ENCODE assay signal across 1 cellular context in the genomic region with DNA sequence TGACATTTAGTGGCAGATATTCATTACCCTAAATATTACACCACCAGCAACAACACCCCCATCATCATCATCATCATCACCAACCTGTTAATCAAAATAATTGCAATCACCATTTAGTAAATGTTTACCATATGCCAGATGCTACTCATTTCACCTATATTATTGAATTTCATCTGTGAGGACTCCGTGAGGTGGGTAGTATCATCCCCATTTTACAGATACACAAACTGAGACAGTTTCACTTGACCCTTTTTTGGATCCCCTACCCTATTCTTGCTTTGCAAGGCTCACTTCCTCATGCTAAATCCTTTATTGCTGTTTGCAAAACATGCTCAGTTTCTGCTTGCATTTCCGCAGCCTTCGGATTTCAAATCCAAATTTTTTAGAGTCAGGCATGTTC.
TF ChIP-seq lines count a peak whose summit lies in the region.

No MANE protein-coding gene starts in this region.

TF ChIP-seq in K562, 482 proteins besides CTCF, POLR2A, EP300 and RAD21 (continued from another document):
- TF ChIP-seq, protein P1, sequence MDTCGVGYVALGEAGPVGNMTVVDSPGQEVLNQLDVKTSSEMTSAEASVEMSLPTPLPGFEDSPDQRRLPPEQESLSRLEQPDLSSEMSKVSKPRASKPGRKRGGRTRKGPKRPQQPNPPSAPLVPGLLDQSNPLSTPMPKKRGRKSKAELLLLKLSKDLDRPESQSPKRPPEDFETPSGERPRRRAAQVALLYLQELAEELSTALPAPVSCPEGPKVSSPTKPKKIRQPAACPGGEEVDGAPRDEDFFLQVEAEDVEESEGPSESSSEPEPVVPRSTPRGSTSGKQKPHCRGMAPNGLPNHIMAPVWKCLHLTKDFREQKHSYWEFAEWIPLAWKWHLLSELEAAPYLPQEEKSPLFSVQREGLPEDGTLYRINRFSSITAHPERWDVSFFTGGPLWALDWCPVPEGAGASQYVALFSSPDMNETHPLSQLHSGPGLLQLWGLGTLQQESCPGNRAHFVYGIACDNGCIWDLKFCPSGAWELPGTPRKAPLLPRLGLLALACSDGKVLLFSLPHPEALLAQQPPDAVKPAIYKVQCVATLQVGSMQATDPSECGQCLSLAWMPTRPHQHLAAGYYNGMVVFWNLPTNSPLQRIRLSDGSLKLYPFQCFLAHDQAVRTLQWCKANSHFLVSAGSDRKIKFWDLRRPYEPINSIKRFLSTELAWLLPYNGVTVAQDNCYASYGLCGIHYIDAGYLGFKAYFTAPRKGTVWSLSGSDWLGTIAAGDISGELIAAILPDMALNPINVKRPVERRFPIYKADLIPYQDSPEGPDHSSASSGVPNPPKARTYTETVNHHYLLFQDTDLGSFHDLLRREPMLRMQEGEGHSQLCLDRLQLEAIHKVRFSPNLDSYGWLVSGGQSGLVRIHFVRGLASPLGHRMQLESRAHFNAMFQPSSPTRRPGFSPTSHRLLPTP (IDR thresholded peaks at IDR 0.05; ENCODE audit: borderline replicate concordance, extremely low read depth, insufficient read length) = no peak
- TF ChIP-seq ADNP (tag; IDR thresholded peaks at IDR 0.05) = 0 out of 2 replicates have a peak, but pooled peaks have one; percentile 36
- TF ChIP-seq, protein P2, sequence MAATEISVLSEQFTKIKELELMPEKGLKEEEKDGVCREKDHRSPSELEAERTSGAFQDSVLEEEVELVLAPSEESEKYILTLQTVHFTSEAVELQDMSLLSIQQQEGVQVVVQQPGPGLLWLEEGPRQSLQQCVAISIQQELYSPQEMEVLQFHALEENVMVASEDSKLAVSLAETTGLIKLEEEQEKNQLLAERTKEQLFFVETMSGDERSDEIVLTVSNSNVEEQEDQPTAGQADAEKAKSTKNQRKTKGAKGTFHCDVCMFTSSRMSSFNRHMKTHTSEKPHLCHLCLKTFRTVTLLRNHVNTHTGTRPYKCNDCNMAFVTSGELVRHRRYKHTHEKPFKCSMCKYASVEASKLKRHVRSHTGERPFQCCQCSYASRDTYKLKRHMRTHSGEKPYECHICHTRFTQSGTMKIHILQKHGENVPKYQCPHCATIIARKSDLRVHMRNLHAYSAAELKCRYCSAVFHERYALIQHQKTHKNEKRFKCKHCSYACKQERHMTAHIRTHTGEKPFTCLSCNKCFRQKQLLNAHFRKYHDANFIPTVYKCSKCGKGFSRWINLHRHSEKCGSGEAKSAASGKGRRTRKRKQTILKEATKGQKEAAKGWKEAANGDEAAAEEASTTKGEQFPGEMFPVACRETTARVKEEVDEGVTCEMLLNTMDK (IDR thresholded peaks at IDR 0.05; ENCODE audit: borderline replicate concordance, insufficient read depth, low read depth, low read length, poor library complexity, severe bottlenecking) = no peak
- no peak for TF ChIP-seq FOXA1 (IDR thresholded peaks at IDR 0.05; ENCODE audit: borderline replicate concordance)
- peak; percentile 73; the same call in 1 of the 2 replicates for TF ChIP-seq BCOR (IDR thresholded peaks at IDR 0.05)
- TF ChIP-seq CHD4 (IDR thresholded peaks at IDR 0.05; ENCODE audit: insufficient read depth, insufficient replicate concordance, low read depth, low read length, poor library complexity, severe bottlenecking) = peak; percentile 46
- TF ChIP-seq HDAC2 (IDR thresholded peaks at IDR 0.05) = 0 out of 2 replicates have a peak, but pooled peaks have one; percentile 18
- peak; percentile 92 for TF ChIP-seq RBM25 (IDR thresholded peaks at IDR 0.05; ENCODE audit: low read depth, low read length, severe bottlenecking)
